Comparison of ENCODE assay signal across 17 cellular contexts in genomic region chr1:204709960-204710912, GRCh38. TPM values are rescaled to one million over a fixed set of nuclear protein-coding genes. Genes with fewer than 3 reads are reported as not detected.
"Had no signal": no experiment of that assay in that cellular context is flagged by ENCODE, and none has a peak within 500 bp of the region (broad histone marks: within the 10 kb centered on the region; RNA-seq: fewer than 3 reads in every experiment).

No MANE protein-coding gene starts in this region.

- H3K36me3 Mint-ChIP-seq: activated CD4-positive, alpha-beta memory T cell treated with anti-CD3 and anti-CD28 coated beads for 36 hours; activated CD8-positive, alpha-beta memory T cell treated with anti-CD3 and anti-CD28 coated beads, Interleukin-2, amount 10 ng/mL, durations not matched to agents 7 days and 5 days had no signal

- H3K27ac ChIP-seq: heart left ventricle, suprapubic skin, VCaP had no signal

- H3K4me3 ChIP-seq: heart left ventricle, suprapubic skin had no signal

- DNase-seq: activated CD4-positive, alpha-beta memory T cell treated with anti-CD3 and anti-CD28 coated beads for 36 hours; activated CD4-positive, alpha-beta T cell treated with anti-CD3 and anti-CD28 coated beads for 36 hours; activated CD8-positive, alpha-beta memory T cell treated with anti-CD3 and anti-CD28 coated beads, Interleukin-2, amount 10 ng/mL, durations not matched to agents 7 days and 5 days; activated naive CD4-positive, alpha-beta T cell treated with anti-CD3 and anti-CD28 coated beads, Interleukin-2, amount 50 U/mL, for 16 hours; activated T-cell treated with anti-CD3 and anti-CD28 coated beads, Interleukin-2, amount 50 U/mL, for 1 hour; dermis blood vessel endothelial cell; heart left ventricle; mesenchymal stem cell; trophoblast cell had no signal

- H3K27ac Mint-ChIP-seq: activated CD4-positive, alpha-beta memory T cell treated with anti-CD3 and anti-CD28 coated beads for 36 hours; activated CD4-positive, alpha-beta T cell treated with anti-CD3 and anti-CD28 coated beads for 36 hours; activated CD8-positive, alpha-beta memory T cell treated with anti-CD3 and anti-CD28 coated beads, Interleukin-2, amount 10 ng/mL, durations not matched to agents 7 days and 5 days; activated T-helper 2 cell treated with anti-CD3 and anti-CD28 coated beads, Interferon-gamma antibody, Interleukin-2, Interleukin-4, amounts not matched to agents 10 μg/mL and 5 μg/mL and 100 μg/mL, durations not matched to agents 14 hours and 24 hours and 36 hours; nephron; stimulated activated naive CD8-positive, alpha-beta T cell treated with anti-CD3 and anti-CD28 coated beads, Interleukin-15, Interleukin-2, amounts not matched to agents 100 ng/mL and 50 ng/mL, for 24 hours had no signal

- H3K4me3 Mint-ChIP-seq: activated CD4-positive, alpha-beta memory T cell treated with anti-CD3 and anti-CD28 coated beads for 36 hours; activated CD4-positive, alpha-beta T cell treated with anti-CD3 and anti-CD28 coated beads for 36 hours; activated CD8-positive, alpha-beta memory T cell treated with anti-CD3 and anti-CD28 coated beads, Interleukin-2, amount 10 ng/mL, durations not matched to agents 7 days and 5 days; nephron; stimulated activated naive CD8-positive, alpha-beta T cell treated with anti-CD3 and anti-CD28 coated beads, Interleukin-15, Interleukin-2, amounts not matched to agents 100 ng/mL and 50 ng/mL, for 24 hours had no signal

- H3K4me1 ChIP-seq: suprapubic skin had no signal

- H3K9me3 Mint-ChIP-seq: activated CD4-positive, alpha-beta memory T cell treated with anti-CD3 and anti-CD28 coated beads for 36 hours; activated T-helper 2 cell treated with anti-CD3 and anti-CD28 coated beads, Interferon-gamma antibody, Interleukin-2, Interleukin-4, amounts not matched to agents 10 μg/mL and 5 μg/mL and 100 μg/mL, durations not matched to agents 14 hours and 24 hours and 36 hours; nephron; stimulated activated naive CD8-positive, alpha-beta T cell treated with anti-CD3 and anti-CD28 coated beads, Interleukin-15, Interleukin-2, amounts not matched to agents 100 ng/mL and 50 ng/mL, for 24 hours had no signal

- H3K9me3 ChIP-seq: heart left ventricle, suprapubic skin had no signal

- ATAC-seq: activated CD4-positive, alpha-beta T cell treated with anti-CD3 and anti-CD28 coated beads for 36 hours; activated CD8-positive, alpha-beta memory T cell treated with anti-CD3 and anti-CD28 coated beads, Interleukin-2, amount 10 ng/mL, durations not matched to agents 7 days and 5 days; sciatic nerve had no signal

- H3K36me3 ChIP-seq: heart left ventricle, suprapubic skin had no signal

RNA-seq across cellular contexts. Expression of gene LRRN2, which starts 24.7 kb away (rescaled TPM):
- total RNA-seq: activated CD4-positive, alpha-beta memory T cell treated with anti-CD3 and anti-CD28 coated beads for 36 hours; activated CD8-positive, alpha-beta memory T cell treated with anti-CD3 and anti-CD28 coated beads, Interleukin-2, amount 10 ng/mL, durations not matched to agents 7 days and 5 days; activated T-helper 2 cell treated with anti-CD3 and anti-CD28 coated beads, Interferon-gamma antibody, Interleukin-2, Interleukin-4, amounts not matched to agents 10 μg/mL and 5 μg/mL and 100 μg/mL, durations not matched to agents 14 hours and 24 hours and 36 hours; osteocyte; pulmonary artery endothelial cell had no signal
